ENCODE assay signal across 9 cellular contexts in genomic region chr19:13036366-13036976, GRCh38. TPM values are rescaled to one million over a fixed set of nuclear protein-coding genes. Genes with fewer than 3 reads are reported as not detected.
DNase-seq lines count a peak whose midpoint lies in the region; ATAC-seq and TF ChIP-seq lines count a peak whose summit lies in the region.
"Had no signal": no experiment of that assay in that cellular context is flagged by ENCODE, and none has a peak within 500 bp of the region (broad histone marks: within the 10 kb centered on the region; RNA-seq: fewer than 3 reads in every experiment).

No MANE protein-coding gene starts in this region.

- no peak overlapping the region for H3K4me3 ChIP-seq in esophagus (ENCODE audit: low read depth in 1 of 2, low read length in 2 of 2)
- no peak overlapping the region for H3K4me3 ChIP-seq in sigmoid colon

- no peaks in the 10 kb centered on the region for H3K36me3 ChIP-seq in esophagus (ENCODE audit: control insufficient read depth in 2 of 2, insufficient read depth in 2 of 2, low read length in 1 of 2)
- no peaks in the 10 kb centered on the region for H3K36me3 ChIP-seq in sigmoid colon
- H3K36me3 ChIP-seq: neutrophil had no signal

- WGBS in esophagus, 2 donors = 34 to 42% methylated on average over 18 of the region's 18 CpGs
- 17 to 59% methylated on average over 18 of the region's 18 CpGs for WGBS in sigmoid colon, 2 donors

- no peak overlapping the region for H3K27ac Mint-ChIP-seq in T-helper 2 cell treated with Interferon-gamma antibody and Interleukin-4, amounts not matched to agents 5 μg/mL and 100 μg/mL, for 36 hours

- no peaks in the 10 kb centered on the region for H3K4me1 Mint-ChIP-seq in T-helper 2 cell treated with Interferon-gamma antibody and Interleukin-4, amounts not matched to agents 5 μg/mL and 100 μg/mL, for 36 hours (ENCODE audit: low read depth)

- H3K9me3 ChIP-seq in esophagus (ENCODE audit: control insufficient read depth in 2 of 2, insufficient read depth in 1 of 2, low read depth in 1 of 2, low read length in 1 of 2) (no peaks in the 10 kb centered on the region), sigmoid colon (no peaks in the 10 kb centered on the region)
- H3K9me3 ChIP-seq: neutrophil had no signal

- H3K9me3 Mint-ChIP-seq in T-helper 2 cell treated with Interferon-gamma antibody and Interleukin-4, amounts not matched to agents 5 μg/mL and 100 μg/mL, for 36 hours = no peaks in the 10 kb centered on the region

- H3K36me3 Mint-ChIP-seq in T-helper 2 cell treated with Interferon-gamma antibody and Interleukin-4, amounts not matched to agents 5 μg/mL and 100 μg/mL, for 36 hours (ENCODE audit: low read depth) = no peaks in the 10 kb centered on the region

- intact Hi-C loops in sigmoid colon (cut with DNase I) = no loop called here

- peak in 1 of 4 donors; percentile 49 for TF ChIP-seq EP300 in sigmoid colon (IDR thresholded peaks at IDR 0.05)

- H3K4me1 ChIP-seq in esophagus (ENCODE audit: control insufficient read depth in 2 of 2, insufficient read depth in 2 of 2, low read length in 1 of 2) (peaks cover 20 to 49% of the 10 kb centered on the region in 2 donors), sigmoid colon (peaks cover 0 to 100% (median 100%) of the 10 kb centered on the region in 4 donors)

- peak; percentile 75 for DNase-seq in GM03348 (ENCODE audit: low spot score)
- peak; percentile 93 to 95 for DNase-seq in NCI-H524 (lab: John Stamatoyannopoulos, UW)
- peak; percentile 85 for DNase-seq in sigmoid colon
- no peak for DNase-seq in NK-92 treated with Interleukin-12 subunit alpha and Interleukin-12 subunit beta, amount 100 ng/mL, for 24 hours (lab: John Stamatoyannopoulos, UW)
- no peak for DNase-seq in GF-D8 (lab: John Stamatoyannopoulos, UW)
- no peak for DNase-seq in T-helper 2 cell treated with Interferon-gamma antibody and Interleukin-4, amounts not matched to agents 5 μg/mL and 100 μg/mL, for 36 hours (ENCODE audit: low spot score)

- no peak overlapping the region for H3K4me3 Mint-ChIP-seq in T-helper 2 cell treated with Interferon-gamma antibody and Interleukin-4, amounts not matched to agents 5 μg/mL and 100 μg/mL, for 36 hours

- no peaks in the 10 kb centered on the region for H3K27me3 Mint-ChIP-seq in T-helper 2 cell treated with Interferon-gamma antibody and Interleukin-4, amounts not matched to agents 5 μg/mL and 100 μg/mL, for 36 hours (ENCODE audit: low read depth)

- no peak for TF ChIP-seq CTCF in sigmoid colon (IDR thresholded peaks at IDR 0.05)

- H3K27me3 ChIP-seq in esophagus (ENCODE audit: control insufficient read depth in 1 of 2, insufficient read depth in 2 of 2, low read length in 2 of 2) = no peaks in the 10 kb centered on the region
- no peaks in the 10 kb centered on the region for H3K27me3 ChIP-seq in sigmoid colon
- H3K27me3 ChIP-seq: neutrophil had no signal

- no peak for TF ChIP-seq POLR2A in sigmoid colon (IDR thresholded peaks at IDR 0.05)

- peak overlapping the region; percentile 75 to 89 for H3K27ac ChIP-seq in esophagus (ENCODE audit: low read depth in 2 of 2, low read length in 1 of 2)
- peak overlapping the region; percentile 84 to 98 (median 95) for H3K27ac ChIP-seq in sigmoid colon
- H3K27ac ChIP-seq: neutrophil had no signal

- no peak for ATAC-seq in HG03139 (IDR thresholded peaks at IDR 0.05; ENCODE audit: unreplicated experiment)

RNA-seq across cellular contexts. Expression of gene NFIX, which starts 41.2 kb away (rescaled TPM):
- polyA plus RNA-seq in esophagus (10 to 100 TPM; 26.9 to 38.5 TPM), sigmoid colon (10 to 100 TPM; 10.6 to 28.2 (median 22.2) TPM)
- 100 to 1,000 TPM in 1 of 4 donors, 10 to 100 TPM in 3; 44.1 to 104 (median 58.5) TPM for total RNA-seq in sigmoid colon

Comparison
In these comparisons a context has a peak if more than half of its experiments do, and no peak if none do; other contexts are left out.
1. DNase-seq: peak in GM03348 (single experiment), NCI-H524 (2 of 2) and sigmoid colon (single experiment); none in NK-92 treated with Interleukin-12 subunit alpha and Interleukin-12 subunit beta, amount 100 ng/mL, for 24 hours (single experiment), GF-D8 (single experiment) and T-helper 2 cell treated with Interferon-gamma antibody and Interleukin-4, amounts not matched to agents 5 μg/mL and 100 μg/mL, for 36 hours (single experiment).